Comparison of ENCODE assay signal across 26 cellular contexts in genomic region chr1:169816617-169817016, GRCh38.
"Had no signal": no experiment of that assay in that cellular context is flagged by ENCODE, and none has a peak within 500 bp of the region (broad histone marks: within the 10 kb centered on the region; RNA-seq: fewer than 3 reads in every experiment).

No MANE protein-coding gene starts in this region.

- H3K4me3 ChIP-seq: coronary artery, dorsolateral prefrontal cortex, esophagus muscularis mucosa, gastroesophageal sphincter, heart left ventricle, hepatocyte, left ventricle myocardium inferior, lower lobe of right lung, mucosa of descending colon had no signal

- H3K79me2 ChIP-seq: hepatocyte had no signal

- H3K9me3 ChIP-seq: esophagus muscularis mucosa, gastroesophageal sphincter, heart left ventricle, left ventricle myocardium inferior, lower lobe of right lung, mucosa of descending colon had no signal

- H3K27ac ChIP-seq: coronary artery, dorsolateral prefrontal cortex, esophagus muscularis mucosa, foreskin keratinocyte, gastroesophageal sphincter, heart left ventricle, hepatocyte, left ventricle myocardium inferior, lower lobe of right lung had no signal

- H3K4me2 ChIP-seq: hepatocyte had no signal

- DNase-seq: dermis blood vessel endothelial cell; dorsolateral prefrontal cortex; effector CD8-positive, alpha-beta T cell; effector memory CD8-positive, alpha-beta T cell; endodermal cell; foreskin keratinocyte; heart left ventricle; hypothalamus; immature natural killer cell; islet precursor cell; kidney; kidney glomerular epithelial cell; left colon; left ventricle myocardium inferior; lower lobe of right lung; mesenchymal stem cell; mucosa of descending colon; naive B cell; naive thymus-derived CD8-positive, alpha-beta T cell had no signal

- H3K36me3 ChIP-seq: lower lobe of right lung had no signal

- FAIRE-seq: endometrium, frontal cortex, kidney had no signal

- H3K4me1 ChIP-seq: esophagus muscularis mucosa, foreskin keratinocyte, gastroesophageal sphincter, heart left ventricle, left ventricle myocardium inferior, lower lobe of right lung had no signal

- H3K27me3 ChIP-seq: dorsolateral prefrontal cortex, esophagus muscularis mucosa, foreskin keratinocyte, gastroesophageal sphincter, heart left ventricle, hepatocyte had no signal

- H2AFZ ChIP-seq: hepatocyte had no signal

- ATAC-seq: effector memory CD8-positive, alpha-beta T cell; foreskin keratinocyte; gastroesophageal sphincter; heart left ventricle; left colon; left lobe of liver; lower lobe of right lung; mucosa of descending colon; naive thymus-derived CD8-positive, alpha-beta T cell had no signal
